In genomic region chr2:79640001-79640400, GRCh38 we compare ENCODE assay signal across 28 cellular contexts.
"Had no signal": no experiment of that assay in that cellular context is flagged by ENCODE, and none has a peak within 500 bp of the region (broad histone marks: within the 10 kb centered on the region; RNA-seq: fewer than 3 reads in every experiment).

No MANE protein-coding gene starts in this region.

- H3K36me3 ChIP-seq: colonic mucosa, pancreas, sigmoid colon, uterus had no signal

- H3K36me3 Mint-ChIP-seq: immature natural killer cell; mesothelial cell of epicardium; naive B cell; stimulated activated memory B cell treated with anti-CD40 and anti-IgM and Interleukin-4, amounts not matched to agents 10 μg/mL and 1 μg/mL and 100 μg/mL, for 72 hours; type B pancreatic cell had no signal

- H3K4me3 Mint-ChIP-seq: activated T-cell treated with anti-CD3 and anti-CD28 coated beads, Interleukin-2, amount 50 U/mL, for 72 hours; immature natural killer cell; mesothelial cell of epicardium; naive B cell; stimulated activated memory B cell treated with anti-CD40 and anti-IgM and Interleukin-4, amounts not matched to agents 10 μg/mL and 1 μg/mL and 100 μg/mL, for 72 hours; stimulated activated naive CD8-positive, alpha-beta T cell treated with anti-CD3 and anti-CD28 coated beads, Interleukin-15, amount 100 ng/mL, for 72 hours; type B pancreatic cell had no signal

- H3K4me3 ChIP-seq: colonic mucosa, hepatocyte, pancreas, psoas muscle, sigmoid colon, uterus had no signal

- H2AFZ ChIP-seq: hepatocyte had no signal

- H3K27ac Mint-ChIP-seq: activated naive CD4-positive, alpha-beta T cell treated with anti-CD3 and anti-CD28 coated beads, Interleukin-2, amount 50 U/mL, for 72 hours; activated T-cell treated with anti-CD3 and anti-CD28 coated beads, Interleukin-2, amount 50 U/mL, for 72 hours; immature natural killer cell; mesothelial cell of epicardium; naive B cell; stimulated activated memory B cell treated with anti-CD40 and anti-IgM and Interleukin-4, amounts not matched to agents 10 μg/mL and 1 μg/mL and 100 μg/mL, for 72 hours; stimulated activated naive CD8-positive, alpha-beta T cell treated with anti-CD3 and anti-CD28 coated beads, Interleukin-15, amount 100 ng/mL, for 72 hours; type B pancreatic cell had no signal

- DNase-seq: activated CD4-positive, alpha-beta T cell treated with anti-CD3 and anti-CD28 coated beads for 4 hours; activated CD4-positive, alpha-beta T cell treated with anti-CD3 and anti-CD28 coated beads, Interleukin-2, amount 50 U/mL, for 4 hours; activated naive CD4-positive, alpha-beta T cell; activated T-cell treated with anti-CD3 and anti-CD28 coated beads for 4 hours; activated T-cell treated with anti-CD3 and anti-CD28 coated beads, Interleukin-2, amount 50 U/mL, for 72 hours; anterior cingulate cortex; colonic mucosa; effector CD8-positive, alpha-beta T cell; immature natural killer cell; kidney; left colon; mammary epithelial cell; naive B cell; nucleus accumbens; pancreas; psoas muscle; sigmoid colon; small intestine; stimulated activated CD4-positive, alpha-beta T cell treated with anti-CD3 and anti-CD28 coated beads, Interleukin-4, amount 100 ng/mL, for 4 hours; stimulated activated CD8-positive, alpha-beta memory T cell treated with anti-CD3 and anti-CD28 coated beads, Interleukin-4, amount 100 ng/mL, for 48 hours; stimulated activated naive CD8-positive, alpha-beta T cell treated with anti-CD3 and anti-CD28 coated beads, Interleukin-15, amount 100 ng/mL, for 72 hours; substantia nigra; uterus had no signal

- H3K4me2 ChIP-seq: hepatocyte had no signal

- H3K27me3 ChIP-seq: colonic mucosa, hepatocyte, pancreas, sigmoid colon, uterus had no signal

- H3K4me1 Mint-ChIP-seq: immature natural killer cell; naive B cell; stimulated activated memory B cell treated with anti-CD40 and anti-IgM and Interleukin-4, amounts not matched to agents 10 μg/mL and 1 μg/mL and 100 μg/mL, for 72 hours; stimulated activated naive CD8-positive, alpha-beta T cell treated with anti-CD3 and anti-CD28 coated beads, Interleukin-15, amount 100 ng/mL, for 72 hours had no signal

- H3K27ac ChIP-seq: colonic mucosa, hepatocyte, pancreas, psoas muscle, sigmoid colon, uterus had no signal

- H3K27me3 Mint-ChIP-seq: naive B cell; stimulated activated memory B cell treated with anti-CD40 and anti-IgM and Interleukin-4, amounts not matched to agents 10 μg/mL and 1 μg/mL and 100 μg/mL, for 72 hours; stimulated activated naive CD8-positive, alpha-beta T cell treated with anti-CD3 and anti-CD28 coated beads, Interleukin-15, amount 100 ng/mL, for 72 hours; type B pancreatic cell had no signal

- H3K9me3 ChIP-seq: colonic mucosa, pancreas, psoas muscle, sigmoid colon, uterus had no signal

- H3K4me1 ChIP-seq: colonic mucosa, pancreas, psoas muscle, sigmoid colon, uterus had no signal

- ATAC-seq: activated naive CD4-positive, alpha-beta T cell treated with anti-CD3 and anti-CD28 coated beads, Interleukin-2, amount 50 U/mL, for 72 hours; activated T-cell treated with anti-CD3 and anti-CD28 coated beads, Interleukin-2, amount 50 U/mL, for 72 hours; left colon; pancreas; psoas muscle; stimulated activated memory B cell treated with anti-CD40 and anti-IgM and Interleukin-4, amounts not matched to agents 10 μg/mL and 1 μg/mL and 100 μg/mL, for 72 hours; stimulated activated naive CD8-positive, alpha-beta T cell treated with anti-CD3 and anti-CD28 coated beads, Interleukin-15, amount 100 ng/mL, for 72 hours had no signal

- H3K79me2 ChIP-seq: hepatocyte had no signal
